Comparison of ENCODE assay signal across 2 cellular contexts in genomic region chr16:83720213-83720612, GRCh38.
TF ChIP-seq lines count a peak whose summit lies in the region.

No MANE protein-coding gene starts in this region.

TF ChIP-seq in GM12878, 131 proteins besides CTCF, POLR2A, EP300 and RAD21:
- peak; percentile 31 for TF ChIP-seq BCL3 (IDR thresholded peaks at IDR 0.05; ENCODE audit: borderline replicate concordance, insufficient read depth, low read depth, low read length, poor library complexity, severe bottlenecking)
- TF ChIP-seq RELA (IDR thresholded peaks at IDR 0.05; ENCODE audit: borderline replicate concordance, partially characterized antibody): no peak
- no peak for TF ChIP-seq MEF2A (IDR thresholded peaks at IDR 0.05; ENCODE audit: insufficient read depth, low read depth, low read length)

TF ChIP-seq in H1, 55 proteins besides CTCF, POLR2A, EP300 and RAD21:
- TF ChIP-seq SUZ12 (IDR thresholded peaks at IDR 0.05; ENCODE audit: low read length) (no peak), CBX5 (IDR thresholded peaks at IDR 0.05; ENCODE audit: low read depth, low read length) (no peak), KDM1A (IDR thresholded peaks at IDR 0.05; ENCODE audit: borderline replicate concordance, low read length) (no peak), PHF8 (conservative IDR thresholded peaks at IDR 0.05; ENCODE audit: low read depth, low read length) (no peak), GTF2F1 (IDR thresholded peaks at IDR 0.05; ENCODE audit: borderline replicate concordance, low read depth, low read length) (no peak), RNF2 (IDR thresholded peaks at IDR 0.05; ENCODE audit: borderline replicate concordance, low read depth, low read length, missing control alignments, poor library complexity, severe bottlenecking) (no peak), RFX5 (IDR thresholded peaks at IDR 0.05; ENCODE audit: borderline replicate concordance, low read depth, low read length) (no peak), ZNF274 (IDR thresholded peaks at IDR 0.05; ENCODE audit: borderline replicate concordance, extremely low read depth, low read length) (no peak), KDM4A (IDR thresholded peaks at IDR 0.05; ENCODE audit: low read depth, low read length, severe bottlenecking) (no peak), SP2 (IDR thresholded peaks at IDR 0.05; ENCODE audit: low read length) (no peak), CHD1 (IDR thresholded peaks at IDR 0.05; ENCODE audit: low read depth, low read length) (no peak), KDM5A (IDR thresholded peaks at IDR 0.05; ENCODE audit: low read length) (no peak), TAF7 (optimal IDR thresholded peaks at IDR 0.05; ENCODE audit: borderline replicate concordance, low read depth, low read length) (no peak), SIRT6 (IDR thresholded peaks at IDR 0.05; ENCODE audit: low read length) (no peak), BRCA1 (IDR thresholded peaks at IDR 0.05; ENCODE audit: low read depth, low read length) (no peak), MAFK (IDR thresholded peaks at IDR 0.05; ENCODE audit: low read depth, low read length) (no peak), HDAC6 (IDR thresholded peaks at IDR 0.05; ENCODE audit: low read depth, low read length) (no peak), RBBP5 (IDR thresholded peaks at IDR 0.05; ENCODE audit: borderline replicate concordance, low read depth, low read length) (no peak), ASH2L (IDR thresholded peaks at IDR 0.05; ENCODE audit: low read length) (no peak)
- TF ChIP-seq, protein P1, sequence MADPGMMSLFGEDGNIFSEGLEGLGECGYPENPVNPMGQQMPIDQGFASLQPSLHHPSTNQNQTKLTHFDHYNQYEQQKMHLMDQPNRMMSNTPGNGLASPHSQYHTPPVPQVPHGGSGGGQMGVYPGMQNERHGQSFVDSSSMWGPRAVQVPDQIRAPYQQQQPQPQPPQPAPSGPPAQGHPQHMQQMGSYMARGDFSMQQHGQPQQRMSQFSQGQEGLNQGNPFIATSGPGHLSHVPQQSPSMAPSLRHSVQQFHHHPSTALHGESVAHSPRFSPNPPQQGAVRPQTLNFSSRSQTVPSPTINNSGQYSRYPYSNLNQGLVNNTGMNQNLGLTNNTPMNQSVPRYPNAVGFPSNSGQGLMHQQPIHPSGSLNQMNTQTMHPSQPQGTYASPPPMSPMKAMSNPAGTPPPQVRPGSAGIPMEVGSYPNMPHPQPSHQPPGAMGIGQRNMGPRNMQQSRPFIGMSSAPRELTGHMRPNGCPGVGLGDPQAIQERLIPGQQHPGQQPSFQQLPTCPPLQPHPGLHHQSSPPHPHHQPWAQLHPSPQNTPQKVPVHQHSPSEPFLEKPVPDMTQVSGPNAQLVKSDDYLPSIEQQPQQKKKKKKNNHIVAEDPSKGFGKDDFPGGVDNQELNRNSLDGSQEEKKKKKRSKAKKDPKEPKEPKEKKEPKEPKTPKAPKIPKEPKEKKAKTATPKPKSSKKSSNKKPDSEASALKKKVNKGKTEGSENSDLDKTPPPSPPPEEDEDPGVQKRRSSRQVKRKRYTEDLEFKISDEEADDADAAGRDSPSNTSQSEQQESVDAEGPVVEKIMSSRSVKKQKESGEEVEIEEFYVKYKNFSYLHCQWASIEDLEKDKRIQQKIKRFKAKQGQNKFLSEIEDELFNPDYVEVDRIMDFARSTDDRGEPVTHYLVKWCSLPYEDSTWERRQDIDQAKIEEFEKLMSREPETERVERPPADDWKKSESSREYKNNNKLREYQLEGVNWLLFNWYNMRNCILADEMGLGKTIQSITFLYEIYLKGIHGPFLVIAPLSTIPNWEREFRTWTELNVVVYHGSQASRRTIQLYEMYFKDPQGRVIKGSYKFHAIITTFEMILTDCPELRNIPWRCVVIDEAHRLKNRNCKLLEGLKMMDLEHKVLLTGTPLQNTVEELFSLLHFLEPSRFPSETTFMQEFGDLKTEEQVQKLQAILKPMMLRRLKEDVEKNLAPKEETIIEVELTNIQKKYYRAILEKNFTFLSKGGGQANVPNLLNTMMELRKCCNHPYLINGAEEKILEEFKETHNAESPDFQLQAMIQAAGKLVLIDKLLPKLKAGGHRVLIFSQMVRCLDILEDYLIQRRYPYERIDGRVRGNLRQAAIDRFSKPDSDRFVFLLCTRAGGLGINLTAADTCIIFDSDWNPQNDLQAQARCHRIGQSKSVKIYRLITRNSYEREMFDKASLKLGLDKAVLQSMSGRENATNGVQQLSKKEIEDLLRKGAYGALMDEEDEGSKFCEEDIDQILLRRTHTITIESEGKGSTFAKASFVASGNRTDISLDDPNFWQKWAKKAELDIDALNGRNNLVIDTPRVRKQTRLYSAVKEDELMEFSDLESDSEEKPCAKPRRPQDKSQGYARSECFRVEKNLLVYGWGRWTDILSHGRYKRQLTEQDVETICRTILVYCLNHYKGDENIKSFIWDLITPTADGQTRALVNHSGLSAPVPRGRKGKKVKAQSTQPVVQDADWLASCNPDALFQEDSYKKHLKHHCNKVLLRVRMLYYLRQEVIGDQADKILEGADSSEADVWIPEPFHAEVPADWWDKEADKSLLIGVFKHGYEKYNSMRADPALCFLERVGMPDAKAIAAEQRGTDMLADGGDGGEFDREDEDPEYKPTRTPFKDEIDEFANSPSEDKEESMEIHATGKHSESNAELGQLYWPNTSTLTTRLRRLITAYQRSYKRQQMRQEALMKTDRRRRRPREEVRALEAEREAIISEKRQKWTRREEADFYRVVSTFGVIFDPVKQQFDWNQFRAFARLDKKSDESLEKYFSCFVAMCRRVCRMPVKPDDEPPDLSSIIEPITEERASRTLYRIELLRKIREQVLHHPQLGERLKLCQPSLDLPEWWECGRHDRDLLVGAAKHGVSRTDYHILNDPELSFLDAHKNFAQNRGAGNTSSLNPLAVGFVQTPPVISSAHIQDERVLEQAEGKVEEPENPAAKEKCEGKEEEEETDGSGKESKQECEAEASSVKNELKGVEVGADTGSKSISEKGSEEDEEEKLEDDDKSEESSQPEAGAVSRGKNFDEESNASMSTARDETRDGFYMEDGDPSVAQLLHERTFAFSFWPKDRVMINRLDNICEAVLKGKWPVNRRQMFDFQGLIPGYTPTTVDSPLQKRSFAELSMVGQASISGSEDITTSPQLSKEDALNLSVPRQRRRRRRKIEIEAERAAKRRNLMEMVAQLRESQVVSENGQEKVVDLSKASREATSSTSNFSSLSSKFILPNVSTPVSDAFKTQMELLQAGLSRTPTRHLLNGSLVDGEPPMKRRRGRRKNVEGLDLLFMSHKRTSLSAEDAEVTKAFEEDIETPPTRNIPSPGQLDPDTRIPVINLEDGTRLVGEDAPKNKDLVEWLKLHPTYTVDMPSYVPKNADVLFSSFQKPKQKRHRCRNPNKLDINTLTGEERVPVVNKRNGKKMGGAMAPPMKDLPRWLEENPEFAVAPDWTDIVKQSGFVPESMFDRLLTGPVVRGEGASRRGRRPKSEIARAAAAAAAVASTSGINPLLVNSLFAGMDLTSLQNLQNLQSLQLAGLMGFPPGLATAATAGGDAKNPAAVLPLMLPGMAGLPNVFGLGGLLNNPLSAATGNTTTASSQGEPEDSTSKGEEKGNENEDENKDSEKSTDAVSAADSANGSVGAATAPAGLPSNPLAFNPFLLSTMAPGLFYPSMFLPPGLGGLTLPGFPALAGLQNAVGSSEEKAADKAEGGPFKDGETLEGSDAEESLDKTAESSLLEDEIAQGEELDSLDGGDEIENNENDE (IDR thresholded peaks at IDR 0.05; ENCODE audit: insufficient replicate concordance, low read length): no peak
